Comparison of ENCODE assay signal across 8 cellular contexts in the genomic region with DNA sequence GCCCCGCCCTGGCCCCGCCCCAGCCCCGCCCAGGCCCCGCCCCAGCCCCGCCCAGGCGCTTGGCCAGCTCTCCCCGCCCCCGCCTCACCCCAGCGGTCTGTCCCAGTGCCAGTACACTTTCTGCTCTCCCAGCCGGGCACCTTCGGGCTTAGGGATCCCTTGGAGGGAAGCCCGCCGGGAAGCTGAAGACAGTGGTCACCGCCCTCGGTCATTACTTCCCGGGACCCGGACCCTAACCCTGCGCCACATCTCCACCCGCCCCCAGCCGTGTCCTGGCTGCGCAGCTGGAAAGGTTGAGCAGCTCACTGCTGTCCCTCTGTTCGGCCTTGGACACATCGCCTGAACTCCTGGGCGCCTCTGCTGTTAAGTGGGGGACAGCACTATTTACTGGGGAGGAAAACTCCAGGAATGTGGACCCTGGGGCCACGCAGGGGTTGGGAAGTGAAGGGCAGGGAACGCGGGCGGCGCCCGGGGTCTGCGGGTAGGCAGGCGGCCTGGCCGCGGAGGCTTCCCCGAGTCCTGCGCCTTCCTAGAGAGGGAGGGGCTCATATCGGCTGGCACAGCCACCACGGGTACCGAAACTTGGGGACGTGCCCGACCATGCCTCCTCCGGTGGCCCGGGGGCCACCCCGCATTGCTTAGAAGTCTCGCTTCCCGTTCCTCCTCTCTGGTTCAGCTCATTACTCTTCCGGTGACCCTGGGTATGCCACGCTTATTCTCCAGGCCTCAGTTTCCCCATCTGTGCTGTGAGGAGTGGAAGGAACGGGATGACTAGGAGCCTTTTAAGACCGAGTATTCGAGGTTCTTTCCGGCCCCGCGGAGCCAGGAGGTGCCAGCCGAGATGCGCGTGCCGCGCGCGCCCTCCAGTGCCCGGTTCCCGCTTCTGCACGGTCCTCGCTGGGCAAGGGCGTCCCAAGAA.
A peak's percentile ranks its signal among the peaks of the same experiment; 100 is the strongest.
DNase-seq lines count a peak whose midpoint lies in the region; ATAC-seq and TF ChIP-seq lines count a peak whose summit lies in the region.

No MANE protein-coding gene starts in this region.

- intact Hi-C loops in dorsolateral prefrontal cortex (cut with DNase I) = loop anchor here (2.0 to 5.0 kb wide), 3 partner anchors 195 to 1032 kb away; no protein-coding TSS in a partner anchor

- ATAC-seq in GM18519 (IDR thresholded peaks at IDR 0.05; ENCODE audit: low FRiP score, unreplicated experiment) = peak; percentile 70
- ATAC-seq in HG03064 (IDR thresholded peaks at IDR 0.05; ENCODE audit: low read depth, unreplicated experiment) = peak; percentile 89

- H3K4me3 ChIP-seq in dorsolateral prefrontal cortex (peak overlapping the region; percentile 49 to 84 (median 68)), liver (ENCODE audit: low read depth in 1 of 3, low read length in 3 of 3) (peak overlapping the region; percentile 61 to 67 (median 65))

- H3K36me3 ChIP-seq in liver (ENCODE audit: control insufficient read depth in 4 of 4, insufficient read depth in 3 of 4, low read depth in 1 of 4, low read length in 3 of 4) = no peaks in the 10 kb centered on the region

- H3K27me3 ChIP-seq in dorsolateral prefrontal cortex = peaks cover 0 to 4% (median 0%) of the 10 kb centered on the region in 45 donors
- no peaks in the 10 kb centered on the region for H3K27me3 ChIP-seq in liver (ENCODE audit: control insufficient read depth in 4 of 4, insufficient read depth in 4 of 4, low read length in 3 of 4)

- H3K9ac ChIP-seq in liver (ENCODE audit: low read depth in 1 of 2, low read length in 2 of 2) = peak overlapping the region in 1 of 2 donors; percentile 51

- TF ChIP-seq CTCF in dorsolateral prefrontal cortex (IDR thresholded peaks at IDR 0.05 in 54 of 56, conservative IDR thresholded peaks at IDR 0.05 in 2 of 56; ENCODE audit: low read depth in 1 of 56, partially characterized antibody in 56 of 56) = peak; percentile 50 to 96 (median 90)
- TF ChIP-seq CTCF in liver (IDR thresholded peaks at IDR 0.05; ENCODE audit: low read depth, low read length, missing input control) = peak; percentile 96

- TF ChIP-seq RAD21 in liver (IDR thresholded peaks at IDR 0.05) = peak; percentile 96 to 99

- WGBS in liver = 1% methylated on average over 66 of the region's 66 CpGs

- peak; percentile 76 for DNase-seq in AG08395 (ENCODE audit: low spot score)
- DNase-seq in NCI-H226 = peak; percentile 46
- peak; percentile 76 to 77 for DNase-seq in activated CD4-positive, alpha-beta T cell treated with anti-CD3 and anti-CD28 coated beads, Interleukin-2, amount 50 U/mL, for 4 hours
- peak; percentile 64 to 91 (median 82) for DNase-seq in dorsolateral prefrontal cortex
- DNase-seq in stimulated activated CD4-positive, alpha-beta T cell treated with anti-CD3 and anti-CD28 coated beads, Interleukin-2, amount 100 ng/mL, for 48 hours = peak; percentile 80 to 82

- H3K4me1 ChIP-seq in liver (ENCODE audit: control insufficient read depth in 4 of 4, insufficient read depth in 4 of 4, low read length in 3 of 4) = peaks cover 0 to 10% (median 6%) of the 10 kb centered on the region in 4 donors

- H3K27ac ChIP-seq in dorsolateral prefrontal cortex (peak overlapping the region in 40 of 59 donors; percentile 3 to 81 (median 44)), liver (ENCODE audit: low read depth in 1 of 2, low read length in 2 of 2) (no peak overlapping the region)

- H3K9me3 ChIP-seq in liver (ENCODE audit: control insufficient read depth in 4 of 4, low read length in 3 of 4) = no peaks in the 10 kb centered on the region

TF ChIP-seq in liver, 16 proteins besides CTCF, POLR2A, EP300 and RAD21:
- TF ChIP-seq, protein P1, sequence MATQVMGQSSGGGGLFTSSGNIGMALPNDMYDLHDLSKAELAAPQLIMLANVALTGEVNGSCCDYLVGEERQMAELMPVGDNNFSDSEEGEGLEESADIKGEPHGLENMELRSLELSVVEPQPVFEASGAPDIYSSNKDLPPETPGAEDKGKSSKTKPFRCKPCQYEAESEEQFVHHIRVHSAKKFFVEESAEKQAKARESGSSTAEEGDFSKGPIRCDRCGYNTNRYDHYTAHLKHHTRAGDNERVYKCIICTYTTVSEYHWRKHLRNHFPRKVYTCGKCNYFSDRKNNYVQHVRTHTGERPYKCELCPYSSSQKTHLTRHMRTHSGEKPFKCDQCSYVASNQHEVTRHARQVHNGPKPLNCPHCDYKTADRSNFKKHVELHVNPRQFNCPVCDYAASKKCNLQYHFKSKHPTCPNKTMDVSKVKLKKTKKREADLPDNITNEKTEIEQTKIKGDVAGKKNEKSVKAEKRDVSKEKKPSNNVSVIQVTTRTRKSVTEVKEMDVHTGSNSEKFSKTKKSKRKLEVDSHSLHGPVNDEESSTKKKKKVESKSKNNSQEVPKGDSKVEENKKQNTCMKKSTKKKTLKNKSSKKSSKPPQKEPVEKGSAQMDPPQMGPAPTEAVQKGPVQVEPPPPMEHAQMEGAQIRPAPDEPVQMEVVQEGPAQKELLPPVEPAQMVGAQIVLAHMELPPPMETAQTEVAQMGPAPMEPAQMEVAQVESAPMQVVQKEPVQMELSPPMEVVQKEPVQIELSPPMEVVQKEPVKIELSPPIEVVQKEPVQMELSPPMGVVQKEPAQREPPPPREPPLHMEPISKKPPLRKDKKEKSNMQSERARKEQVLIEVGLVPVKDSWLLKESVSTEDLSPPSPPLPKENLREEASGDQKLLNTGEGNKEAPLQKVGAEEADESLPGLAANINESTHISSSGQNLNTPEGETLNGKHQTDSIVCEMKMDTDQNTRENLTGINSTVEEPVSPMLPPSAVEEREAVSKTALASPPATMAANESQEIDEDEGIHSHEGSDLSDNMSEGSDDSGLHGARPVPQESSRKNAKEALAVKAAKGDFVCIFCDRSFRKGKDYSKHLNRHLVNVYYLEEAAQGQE (IDR thresholded peaks at IDR 0.05) = peak; percentile 14
- TF ChIP-seq HNF4G (IDR thresholded peaks at IDR 0.05) = no peak
- no peak for TF ChIP-seq TAF1 (conservative IDR thresholded peaks at IDR 0.05)

Comparison
In these comparisons a context has a peak if more than half of its experiments do, and no peak if none do; other contexts are left out.
1. H3K27ac ChIP-seq: peak in dorsolateral prefrontal cortex (40 of 59); none in liver (0 of 2).
2. Peak in every context shown above with its lines, with median percentiles within 50 percentile points of each other: DNase-seq.